18 cellular contexts compared by ENCODE assay signal in the genomic region with DNA sequence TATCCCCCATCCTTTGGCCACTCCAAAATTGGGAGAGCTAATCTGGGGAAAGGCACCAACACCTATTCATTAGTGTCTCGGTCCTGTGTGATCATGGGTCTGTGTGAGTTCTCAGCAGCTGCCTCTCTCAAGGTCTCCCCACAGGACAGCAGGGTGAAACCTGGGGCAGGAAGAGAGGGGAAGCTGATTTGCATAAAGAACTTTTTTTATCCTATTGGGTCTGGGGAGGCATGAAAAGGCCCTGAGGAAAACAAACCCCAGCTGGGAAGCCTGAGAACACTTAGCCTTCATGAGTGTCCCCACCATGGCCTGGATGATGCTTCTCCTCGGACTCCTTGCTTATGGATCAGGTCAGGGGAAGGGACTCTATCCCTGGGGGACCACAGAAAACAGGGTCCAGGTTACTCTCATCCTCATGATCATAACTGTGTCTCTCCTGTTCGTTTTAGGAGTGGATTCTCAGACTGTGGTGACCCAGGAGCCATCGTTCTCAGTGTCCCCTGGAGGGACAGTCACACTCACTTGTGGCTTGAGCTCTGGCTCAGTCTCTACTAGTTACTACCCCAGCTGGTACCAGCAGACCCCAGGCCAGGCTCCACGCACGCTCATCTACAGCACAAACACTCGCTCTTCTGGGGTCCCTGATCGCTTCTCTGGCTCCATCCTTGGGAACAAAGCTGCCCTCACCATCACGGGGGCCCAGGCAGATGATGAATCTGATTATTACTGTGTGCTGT.
DNase-seq lines count a peak whose midpoint lies in the region; ATAC-seq and TF ChIP-seq lines count a peak whose summit lies in the region.
"Had no signal": no experiment of that assay in that cellular context is flagged by ENCODE, and none has a peak within 500 bp of the region (broad histone marks: within the 10 kb centered on the region; RNA-seq: fewer than 3 reads in every experiment).

No MANE protein-coding gene starts in this region.

- peak; percentile 59 for TF ChIP-seq POLR2A in GM18505 (IDR thresholded peaks at IDR 0.05; ENCODE audit: borderline replicate concordance, extremely low read depth, insufficient read depth, insufficient read length)
- TF ChIP-seq POLR2A in Raji (IDR thresholded peaks at IDR 0.05; ENCODE audit: insufficient read depth, low read depth, low read length) = peak; percentile 55

- no peaks in the 10 kb centered on the region for H3K36me3 Mint-ChIP-seq in stimulated activated effector memory CD8-positive, alpha-beta T cell treated with anti-CD3 and anti-CD28 coated beads, Interleukin-12 subunit alpha, Interleukin-12 subunit beta, amount 100 ng/mL, for 72 hours
- H3K36me3 Mint-ChIP-seq: activated naive CD4-positive, alpha-beta T cell treated with anti-CD3 and anti-CD28 coated beads, Interleukin-2, amount 50 U/mL, for 72 hours; WTC11 had no signal

- ATAC-seq in GM18505 (IDR thresholded peaks at IDR 0.05; ENCODE audit: unreplicated experiment) (peak; percentile 41), HG02678 (IDR thresholded peaks at IDR 0.05; ENCODE audit: unreplicated experiment) (peak; percentile 36), GM19328 (IDR thresholded peaks at IDR 0.05; ENCODE audit: unreplicated experiment) (no peak)
- ATAC-seq in stimulated activated effector memory CD8-positive, alpha-beta T cell treated with anti-CD3 and anti-CD28 coated beads, Interleukin-12 subunit alpha, Interleukin-12 subunit beta, amount 100 ng/mL, for 72 hours = peak; percentile 37
- ATAC-seq: activated naive CD4-positive, alpha-beta T cell treated with anti-CD3 and anti-CD28 coated beads, Interleukin-2, amount 50 U/mL, for 72 hours; activated T-cell treated with anti-CD3 and anti-CD28 coated beads, Interleukin-2, amount 50 U/mL, for 72 hours; HepG2; WTC11 had no signal

- no peaks in the 10 kb centered on the region for H3K9me3 Mint-ChIP-seq in stimulated activated effector memory CD8-positive, alpha-beta T cell treated with anti-CD3 and anti-CD28 coated beads, Interleukin-12 subunit alpha, Interleukin-12 subunit beta, amount 100 ng/mL, for 72 hours
- H3K9me3 Mint-ChIP-seq: activated T-cell treated with anti-CD3 and anti-CD28 coated beads, Interleukin-2, amount 50 U/mL, for 72 hours; neural crest cell; WTC11 had no signal

- H3K4me3 Mint-ChIP-seq in stimulated activated effector memory CD8-positive, alpha-beta T cell treated with anti-CD3 and anti-CD28 coated beads, Interleukin-12 subunit alpha, Interleukin-12 subunit beta, amount 100 ng/mL, for 72 hours = no peak overlapping the region
- H3K4me3 Mint-ChIP-seq: activated CD4-positive, alpha-beta memory T cell treated with anti-CD3 and anti-CD28 coated beads, Interleukin-2, amount 10 ng/mL, durations not matched to agents 7 days and 5 days; activated T-cell treated with anti-CD3 and anti-CD28 coated beads, Interleukin-2, amount 50 U/mL, for 72 hours; neural crest cell; WTC11 had no signal

- peak in 1 of 2 donors; percentile 34 for DNase-seq in stimulated activated effector memory CD8-positive, alpha-beta T cell treated with anti-CD3 and anti-CD28 coated beads, Interleukin-12 subunit alpha, Interleukin-12 subunit beta, amount 100 ng/mL, for 72 hours (ENCODE audit: low spot score in 2 of 2)
- DNase-seq in NK-92 (lab: John Stamatoyannopoulos, UW; ENCODE audit: unreplicated experiment) (no peak), ureter (ENCODE audit: low spot score) (no peak)
- DNase-seq: activated CD4-positive, alpha-beta memory T cell treated with anti-CD3 and anti-CD28 coated beads, Interleukin-2, amount 10 ng/mL, durations not matched to agents 7 days and 5 days; activated T-cell treated with anti-CD3 and anti-CD28 coated beads, Interleukin-2, amount 50 U/mL, for 72 hours; BE2C; NCI-H187 treated with DMSO at 0.1 percent for 48 hours; small intestine; stimulated activated CD4-positive, alpha-beta T cell treated with anti-CD3 and anti-CD28 coated beads, Interleukin-4, amount 100 ng/mL, for 4 hours; T-helper 2 cell had no signal

- H3K4me1 Mint-ChIP-seq in stimulated activated effector memory CD8-positive, alpha-beta T cell treated with anti-CD3 and anti-CD28 coated beads, Interleukin-12 subunit alpha, Interleukin-12 subunit beta, amount 100 ng/mL, for 72 hours = peaks cover 6% of the 10 kb centered on the region
- H3K4me1 Mint-ChIP-seq: neural crest cell, WTC11 had no signal

- no peak overlapping the region for H3K27ac Mint-ChIP-seq in stimulated activated effector memory CD8-positive, alpha-beta T cell treated with anti-CD3 and anti-CD28 coated beads, Interleukin-12 subunit alpha, Interleukin-12 subunit beta, amount 100 ng/mL, for 72 hours
- H3K27ac Mint-ChIP-seq: activated CD4-positive, alpha-beta memory T cell treated with anti-CD3 and anti-CD28 coated beads, Interleukin-2, amount 10 ng/mL, durations not matched to agents 7 days and 5 days; activated T-cell treated with anti-CD3 and anti-CD28 coated beads, Interleukin-2, amount 50 U/mL, for 72 hours; WTC11 had no signal
